1 cellular context compared by ENCODE assay signal in the genomic region with DNA sequence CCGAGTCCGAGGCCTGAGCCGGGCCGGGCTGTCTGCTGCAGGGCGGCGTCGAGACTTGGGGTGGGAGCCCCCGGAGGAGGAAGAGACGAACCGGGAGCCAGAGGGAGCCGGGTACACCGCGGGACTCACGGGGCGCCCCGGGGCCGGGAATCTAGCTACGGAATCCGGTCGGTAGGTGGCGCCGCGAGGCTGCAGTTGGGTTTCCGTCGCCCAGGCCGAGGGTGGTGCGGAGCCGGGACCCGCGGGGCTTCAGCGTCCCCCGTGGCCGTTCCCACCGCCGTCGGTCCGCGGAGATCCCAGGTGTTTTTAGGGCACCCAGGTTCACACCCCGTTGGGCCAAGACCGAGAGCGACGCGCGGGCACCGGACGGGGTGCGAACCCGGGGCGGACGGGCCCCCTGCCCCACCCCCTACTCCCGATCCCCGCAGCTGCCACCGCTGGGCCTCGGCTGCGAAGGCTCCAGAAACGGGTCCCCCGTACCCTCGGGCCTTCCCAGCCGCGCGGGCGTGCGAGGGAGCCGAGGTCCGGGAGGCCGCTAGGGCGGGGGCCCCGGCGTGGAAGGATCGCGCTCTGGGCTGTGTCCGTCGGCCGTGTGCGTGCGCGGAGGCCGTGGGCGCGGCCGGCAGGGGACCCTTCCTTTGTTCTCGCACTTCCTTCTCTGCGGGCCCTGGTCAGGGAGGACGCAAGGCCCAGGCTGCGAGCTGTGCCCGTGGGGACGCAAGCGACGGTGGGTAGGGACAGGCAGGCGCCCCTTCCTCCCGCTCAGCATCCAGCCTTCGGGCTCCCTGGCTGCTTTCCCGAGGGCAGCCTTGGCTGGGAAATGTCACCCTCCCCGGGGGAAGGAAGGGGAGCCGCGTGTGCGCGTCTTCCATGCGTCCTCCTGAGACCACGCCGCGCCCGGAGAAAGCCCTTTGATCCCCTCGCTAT.
TF ChIP-seq lines count a peak whose summit lies in the region.

No MANE protein-coding gene starts in this region.

TF ChIP-seq in K562, 482 proteins besides CTCF, POLR2A, EP300 and RAD21 (continued from another document and continues in another):
- TF ChIP-seq, protein P1, sequence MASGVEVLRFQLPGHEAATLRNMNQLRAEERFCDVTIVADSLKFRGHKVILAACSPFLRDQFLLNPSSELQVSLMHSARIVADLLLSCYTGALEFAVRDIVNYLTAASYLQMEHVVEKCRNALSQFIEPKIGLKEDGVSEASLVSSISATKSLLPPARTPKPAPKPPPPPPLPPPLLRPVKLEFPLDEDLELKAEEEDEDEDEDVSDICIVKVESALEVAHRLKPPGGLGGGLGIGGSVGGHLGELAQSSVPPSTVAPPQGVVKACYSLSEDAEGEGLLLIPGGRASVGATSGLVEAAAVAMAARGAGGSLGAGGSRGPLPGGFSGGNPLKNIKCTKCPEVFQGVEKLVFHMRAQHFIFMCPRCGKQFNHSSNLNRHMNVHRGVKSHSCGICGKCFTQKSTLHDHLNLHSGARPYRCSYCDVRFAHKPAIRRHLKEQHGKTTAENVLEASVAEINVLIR (CRISPR knock-in tag; IDR thresholded peaks at IDR 0.05), result no peak
- TF ChIP-seq, protein P2, sequence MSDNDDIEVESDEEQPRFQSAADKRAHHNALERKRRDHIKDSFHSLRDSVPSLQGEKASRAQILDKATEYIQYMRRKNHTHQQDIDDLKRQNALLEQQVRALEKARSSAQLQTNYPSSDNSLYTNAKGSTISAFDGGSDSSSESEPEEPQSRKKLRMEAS (CRISPR knock-in tag; IDR thresholded peaks at IDR 0.05), result peak; percentile 20
- TF ChIP-seq, protein P3, sequence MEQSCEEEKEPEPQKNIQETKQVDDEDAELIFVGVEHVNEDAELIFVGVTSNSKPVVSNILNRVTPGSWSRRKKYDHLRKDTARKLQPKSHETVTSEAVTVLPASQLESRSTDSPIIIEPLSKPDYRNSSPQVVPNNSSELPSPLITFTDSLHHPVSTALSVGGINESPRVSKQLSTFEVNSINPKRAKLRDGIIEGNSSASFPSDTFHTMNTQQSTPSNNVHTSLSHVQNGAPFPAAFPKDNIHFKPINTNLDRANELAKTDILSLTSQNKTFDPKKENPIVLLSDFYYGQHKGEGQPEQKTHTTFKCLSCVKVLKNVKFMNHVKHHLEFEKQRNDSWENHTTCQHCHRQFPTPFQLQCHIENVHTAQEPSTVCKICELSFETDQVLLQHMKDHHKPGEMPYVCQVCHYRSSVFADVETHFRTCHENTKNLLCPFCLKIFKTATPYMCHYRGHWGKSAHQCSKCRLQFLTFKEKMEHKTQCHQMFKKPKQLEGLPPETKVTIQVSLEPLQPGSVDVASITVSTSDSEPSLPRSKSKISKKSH (CRISPR knock-in tag; IDR thresholded peaks at IDR 0.05), result no peak
- TF ChIP-seq HDAC1 (IDR thresholded peaks at IDR 0.05), result peak in 1 of 2 experiments; percentile 49; a peak in 1 of 4 replicates
- TF ChIP-seq, protein P4, sequence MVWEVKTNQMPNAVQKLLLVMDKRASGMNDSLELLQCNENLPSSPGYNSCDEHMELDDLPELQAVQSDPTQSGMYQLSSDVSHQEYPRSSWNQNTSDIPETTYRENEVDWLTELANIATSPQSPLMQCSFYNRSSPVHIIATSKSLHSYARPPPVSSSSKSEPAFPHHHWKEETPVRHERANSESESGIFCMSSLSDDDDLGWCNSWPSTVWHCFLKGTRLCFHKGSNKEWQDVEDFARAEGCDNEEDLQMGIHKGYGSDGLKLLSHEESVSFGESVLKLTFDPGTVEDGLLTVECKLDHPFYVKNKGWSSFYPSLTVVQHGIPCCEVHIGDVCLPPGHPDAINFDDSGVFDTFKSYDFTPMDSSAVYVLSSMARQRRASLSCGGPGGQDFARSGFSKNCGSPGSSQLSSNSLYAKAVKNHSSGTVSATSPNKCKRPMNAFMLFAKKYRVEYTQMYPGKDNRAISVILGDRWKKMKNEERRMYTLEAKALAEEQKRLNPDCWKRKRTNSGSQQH (CRISPR knock-in tag; IDR thresholded peaks at IDR 0.05), result no peak
- TF ChIP-seq, protein P5, sequence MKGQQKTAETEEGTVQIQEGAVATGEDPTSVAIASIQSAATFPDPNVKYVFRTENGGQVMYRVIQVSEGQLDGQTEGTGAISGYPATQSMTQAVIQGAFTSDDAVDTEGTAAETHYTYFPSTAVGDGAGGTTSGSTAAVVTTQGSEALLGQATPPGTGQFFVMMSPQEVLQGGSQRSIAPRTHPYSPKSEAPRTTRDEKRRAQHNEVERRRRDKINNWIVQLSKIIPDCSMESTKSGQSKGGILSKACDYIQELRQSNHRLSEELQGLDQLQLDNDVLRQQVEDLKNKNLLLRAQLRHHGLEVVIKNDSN (CRISPR knock-in tag; IDR thresholded peaks at IDR 0.05), result no peak
- TF ChIP-seq HOXB6 (CRISPR knock-in tag; IDR thresholded peaks at IDR 0.05; ENCODE audit: borderline replicate concordance), result no peak
- no peak for TF ChIP-seq ZEB2 (IDR thresholded peaks at IDR 0.05)
- TF ChIP-seq, protein P6, sequence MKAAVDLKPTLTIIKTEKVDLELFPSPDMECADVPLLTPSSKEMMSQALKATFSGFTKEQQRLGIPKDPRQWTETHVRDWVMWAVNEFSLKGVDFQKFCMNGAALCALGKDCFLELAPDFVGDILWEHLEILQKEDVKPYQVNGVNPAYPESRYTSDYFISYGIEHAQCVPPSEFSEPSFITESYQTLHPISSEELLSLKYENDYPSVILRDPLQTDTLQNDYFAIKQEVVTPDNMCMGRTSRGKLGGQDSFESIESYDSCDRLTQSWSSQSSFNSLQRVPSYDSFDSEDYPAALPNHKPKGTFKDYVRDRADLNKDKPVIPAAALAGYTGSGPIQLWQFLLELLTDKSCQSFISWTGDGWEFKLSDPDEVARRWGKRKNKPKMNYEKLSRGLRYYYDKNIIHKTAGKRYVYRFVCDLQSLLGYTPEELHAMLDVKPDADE (conservative IDR thresholded peaks at IDR 0.05; ENCODE audit: control insufficient read depth, low read depth, low read length), result no peak
- no peak for TF ChIP-seq HNRNPUL1 (IDR thresholded peaks at IDR 0.05; ENCODE audit: low read length)
- no peak for TF ChIP-seq ARID1B (IDR thresholded peaks at IDR 0.05)
- TF ChIP-seq ZNF263 (CRISPR knock-in tag; IDR thresholded peaks at IDR 0.05; ENCODE audit: borderline replicate concordance), result no peak
- no peak for TF ChIP-seq CHCHD3 (CRISPR knock-in tag; IDR thresholded peaks at IDR 0.05)
- no peak for TF ChIP-seq NR2C2 (CRISPR knock-in tag; IDR thresholded peaks at IDR 0.05)
- no peak for TF ChIP-seq NR2C2 (tag; IDR thresholded peaks at IDR 0.05)
- no peak for TF ChIP-seq CBX3 (IDR thresholded peaks at IDR 0.05; ENCODE audit: borderline replicate concordance in 1 of 2, low read length in 2 of 2)
- TF ChIP-seq, protein P7, sequence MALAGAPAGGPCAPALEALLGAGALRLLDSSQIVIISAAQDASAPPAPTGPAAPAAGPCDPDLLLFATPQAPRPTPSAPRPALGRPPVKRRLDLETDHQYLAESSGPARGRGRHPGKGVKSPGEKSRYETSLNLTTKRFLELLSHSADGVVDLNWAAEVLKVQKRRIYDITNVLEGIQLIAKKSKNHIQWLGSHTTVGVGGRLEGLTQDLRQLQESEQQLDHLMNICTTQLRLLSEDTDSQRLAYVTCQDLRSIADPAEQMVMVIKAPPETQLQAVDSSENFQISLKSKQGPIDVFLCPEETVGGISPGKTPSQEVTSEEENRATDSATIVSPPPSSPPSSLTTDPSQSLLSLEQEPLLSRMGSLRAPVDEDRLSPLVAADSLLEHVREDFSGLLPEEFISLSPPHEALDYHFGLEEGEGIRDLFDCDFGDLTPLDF (CRISPR knock-in tag; IDR thresholded peaks at IDR 0.05), result no peak
- TF ChIP-seq, protein P8, sequence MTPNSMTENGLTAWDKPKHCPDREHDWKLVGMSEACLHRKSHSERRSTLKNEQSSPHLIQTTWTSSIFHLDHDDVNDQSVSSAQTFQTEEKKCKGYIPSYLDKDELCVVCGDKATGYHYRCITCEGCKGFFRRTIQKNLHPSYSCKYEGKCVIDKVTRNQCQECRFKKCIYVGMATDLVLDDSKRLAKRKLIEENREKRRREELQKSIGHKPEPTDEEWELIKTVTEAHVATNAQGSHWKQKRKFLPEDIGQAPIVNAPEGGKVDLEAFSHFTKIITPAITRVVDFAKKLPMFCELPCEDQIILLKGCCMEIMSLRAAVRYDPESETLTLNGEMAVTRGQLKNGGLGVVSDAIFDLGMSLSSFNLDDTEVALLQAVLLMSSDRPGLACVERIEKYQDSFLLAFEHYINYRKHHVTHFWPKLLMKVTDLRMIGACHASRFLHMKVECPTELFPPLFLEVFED (CRISPR knock-in tag; conservative IDR thresholded peaks at IDR 0.05), result no peak
- TF ChIP-seq, protein P9, sequence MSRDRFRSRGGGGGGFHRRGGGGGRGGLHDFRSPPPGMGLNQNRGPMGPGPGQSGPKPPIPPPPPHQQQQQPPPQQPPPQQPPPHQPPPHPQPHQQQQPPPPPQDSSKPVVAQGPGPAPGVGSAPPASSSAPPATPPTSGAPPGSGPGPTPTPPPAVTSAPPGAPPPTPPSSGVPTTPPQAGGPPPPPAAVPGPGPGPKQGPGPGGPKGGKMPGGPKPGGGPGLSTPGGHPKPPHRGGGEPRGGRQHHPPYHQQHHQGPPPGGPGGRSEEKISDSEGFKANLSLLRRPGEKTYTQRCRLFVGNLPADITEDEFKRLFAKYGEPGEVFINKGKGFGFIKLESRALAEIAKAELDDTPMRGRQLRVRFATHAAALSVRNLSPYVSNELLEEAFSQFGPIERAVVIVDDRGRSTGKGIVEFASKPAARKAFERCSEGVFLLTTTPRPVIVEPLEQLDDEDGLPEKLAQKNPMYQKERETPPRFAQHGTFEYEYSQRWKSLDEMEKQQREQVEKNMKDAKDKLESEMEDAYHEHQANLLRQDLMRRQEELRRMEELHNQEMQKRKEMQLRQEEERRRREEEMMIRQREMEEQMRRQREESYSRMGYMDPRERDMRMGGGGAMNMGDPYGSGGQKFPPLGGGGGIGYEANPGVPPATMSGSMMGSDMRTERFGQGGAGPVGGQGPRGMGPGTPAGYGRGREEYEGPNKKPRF (IDR thresholded peaks at IDR 0.05; ENCODE audit: low read depth, low read length), result no peak
- TF ChIP-seq ZNF253 (CRISPR knock-in tag; conservative IDR thresholded peaks at IDR 0.05), result no peak
- TF ChIP-seq, protein P10, sequence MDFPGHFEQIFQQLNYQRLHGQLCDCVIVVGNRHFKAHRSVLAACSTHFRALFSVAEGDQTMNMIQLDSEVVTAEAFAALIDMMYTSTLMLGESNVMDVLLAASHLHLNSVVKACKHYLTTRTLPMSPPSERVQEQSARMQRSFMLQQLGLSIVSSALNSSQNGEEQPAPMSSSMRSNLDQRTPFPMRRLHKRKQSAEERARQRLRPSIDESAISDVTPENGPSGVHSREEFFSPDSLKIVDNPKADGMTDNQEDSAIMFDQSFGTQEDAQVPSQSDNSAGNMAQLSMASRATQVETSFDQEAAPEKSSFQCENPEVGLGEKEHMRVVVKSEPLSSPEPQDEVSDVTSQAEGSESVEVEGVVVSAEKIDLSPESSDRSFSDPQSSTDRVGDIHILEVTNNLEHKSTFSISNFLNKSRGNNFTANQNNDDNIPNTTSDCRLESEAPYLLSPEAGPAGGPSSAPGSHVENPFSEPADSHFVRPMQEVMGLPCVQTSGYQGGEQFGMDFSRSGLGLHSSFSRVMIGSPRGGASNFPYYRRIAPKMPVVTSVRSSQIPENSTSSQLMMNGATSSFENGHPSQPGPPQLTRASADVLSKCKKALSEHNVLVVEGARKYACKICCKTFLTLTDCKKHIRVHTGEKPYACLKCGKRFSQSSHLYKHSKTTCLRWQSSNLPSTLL (IDR thresholded peaks at IDR 0.05), result no peak
- TF ChIP-seq, protein P11, sequence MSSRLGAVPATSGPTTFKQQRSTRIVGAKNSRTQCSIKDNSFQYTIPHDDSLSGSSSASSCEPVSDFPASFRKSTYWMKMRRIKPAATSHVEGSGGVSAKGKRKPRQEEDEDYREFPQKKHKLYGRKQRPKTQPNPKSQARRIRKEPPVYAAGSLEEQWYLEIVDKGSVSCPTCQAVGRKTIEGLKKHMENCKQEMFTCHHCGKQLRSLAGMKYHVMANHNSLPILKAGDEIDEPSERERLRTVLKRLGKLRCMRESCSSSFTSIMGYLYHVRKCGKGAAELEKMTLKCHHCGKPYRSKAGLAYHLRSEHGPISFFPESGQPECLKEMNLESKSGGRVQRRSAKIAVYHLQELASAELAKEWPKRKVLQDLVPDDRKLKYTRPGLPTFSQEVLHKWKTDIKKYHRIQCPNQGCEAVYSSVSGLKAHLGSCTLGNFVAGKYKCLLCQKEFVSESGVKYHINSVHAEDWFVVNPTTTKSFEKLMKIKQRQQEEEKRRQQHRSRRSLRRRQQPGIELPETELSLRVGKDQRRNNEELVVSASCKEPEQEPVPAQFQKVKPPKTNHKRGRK (tag; IDR thresholded peaks at IDR 0.05), result no peak
- TF ChIP-seq KAT2B (IDR thresholded peaks at IDR 0.05; ENCODE audit: low read depth, low read length), result no peak
- no peak for TF ChIP-seq CBFA2T2 (conservative IDR thresholded peaks at IDR 0.05)
- TF ChIP-seq, protein P12, sequence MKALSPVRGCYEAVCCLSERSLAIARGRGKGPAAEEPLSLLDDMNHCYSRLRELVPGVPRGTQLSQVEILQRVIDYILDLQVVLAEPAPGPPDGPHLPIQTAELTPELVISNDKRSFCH (CRISPR knock-in tag; IDR thresholded peaks at IDR 0.05), result no peak
- TF ChIP-seq, protein P12 (tag; IDR thresholded peaks at IDR 0.05), result no peak
- no peak for TF ChIP-seq ZNF347 (CRISPR knock-in tag; IDR thresholded peaks at IDR 0.05; ENCODE audit: low read depth)
- TF ChIP-seq, protein P13, sequence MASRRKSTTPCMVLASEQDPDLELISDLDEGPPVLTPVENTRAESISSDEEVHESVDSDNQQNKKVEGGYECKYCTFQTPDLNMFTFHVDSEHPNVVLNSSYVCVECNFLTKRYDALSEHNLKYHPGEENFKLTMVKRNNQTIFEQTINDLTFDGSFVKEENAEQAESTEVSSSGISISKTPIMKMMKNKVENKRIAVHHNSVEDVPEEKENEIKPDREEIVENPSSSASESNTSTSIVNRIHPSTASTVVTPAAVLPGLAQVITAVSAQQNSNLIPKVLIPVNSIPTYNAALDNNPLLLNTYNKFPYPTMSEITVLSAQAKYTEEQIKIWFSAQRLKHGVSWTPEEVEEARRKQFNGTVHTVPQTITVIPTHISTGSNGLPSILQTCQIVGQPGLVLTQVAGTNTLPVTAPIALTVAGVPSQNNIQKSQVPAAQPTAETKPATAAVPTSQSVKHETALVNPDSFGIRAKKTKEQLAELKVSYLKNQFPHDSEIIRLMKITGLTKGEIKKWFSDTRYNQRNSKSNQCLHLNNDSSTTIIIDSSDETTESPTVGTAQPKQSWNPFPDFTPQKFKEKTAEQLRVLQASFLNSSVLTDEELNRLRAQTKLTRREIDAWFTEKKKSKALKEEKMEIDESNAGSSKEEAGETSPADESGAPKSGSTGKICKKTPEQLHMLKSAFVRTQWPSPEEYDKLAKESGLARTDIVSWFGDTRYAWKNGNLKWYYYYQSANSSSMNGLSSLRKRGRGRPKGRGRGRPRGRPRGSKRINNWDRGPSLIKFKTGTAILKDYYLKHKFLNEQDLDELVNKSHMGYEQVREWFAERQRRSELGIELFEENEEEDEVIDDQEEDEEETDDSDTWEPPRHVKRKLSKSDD (conservative IDR thresholded peaks at IDR 0.05; ENCODE audit: low read length), result no peak
- TF ChIP-seq FOXA3 (CRISPR knock-in tag; conservative IDR thresholded peaks at IDR 0.05 in 1 of 2, IDR thresholded peaks at IDR 0.05 in 1 of 2), result no peak
- peak; percentile 34; the same call in 1 of the 2 replicates for TF ChIP-seq ZKSCAN1 (IDR thresholded peaks at IDR 0.05; ENCODE audit: low read depth, low read length)
- no peak for TF ChIP-seq ZNF717 (CRISPR knock-in tag; IDR thresholded peaks at IDR 0.05)
